Comparison of ENCODE assay signal across 8 cellular contexts in genomic region chr2:242059566-242059965, GRCh38.
"Had no signal": no experiment of that assay in that cellular context is flagged by ENCODE, and none has a peak within 500 bp of the region (broad histone marks: within the 10 kb centered on the region; RNA-seq: fewer than 3 reads in every experiment).

No MANE protein-coding gene starts in this region.

- H3K27ac ChIP-seq: GM23248, HL-60 had no signal

- ATAC-seq: HCT116, HepG2 had no signal

- H2AFZ ChIP-seq: GM23248 had no signal

- H3K9ac ChIP-seq: GM23248 had no signal

- H3K4me3 ChIP-seq: GM23248, HAP-1 had no signal

- DNase-seq: GOT3, H7, HFFc6 had no signal
